In genomic region chr4:27770895-27771294, GRCh38 we compare ENCODE assay signal across 21 cellular contexts.
A peak's percentile ranks its signal among the peaks of the same experiment; 100 is the strongest.
DNase-seq lines count a peak whose midpoint lies in the region; ATAC-seq, FAIRE-seq and TF ChIP-seq lines count a peak whose summit lies in the region.
"Had no signal": no experiment of that assay in that cellular context is flagged by ENCODE, and none has a peak within 500 bp of the region (broad histone marks: within the 10 kb centered on the region; RNA-seq: fewer than 3 reads in every experiment).

No MANE protein-coding gene starts in this region.

- H3K9me2 ChIP-seq in SU-DHL-6 (replicated peaks; ENCODE audit: insufficient read depth, low read length) = no peaks in the 10 kb centered on the region

- no peak for DNase-seq in left lobe of liver (ENCODE audit: low spot score)
- DNase-seq in HTR-8/SVneo (ENCODE audit: insufficient read length, low spot score) = no peak
- DNase-seq in NCI-H2107 (lab: John Stamatoyannopoulos, UW) = no peak
- no peak for DNase-seq in COR-L47 (lab: John Stamatoyannopoulos, UW)
- DNase-seq: CD4-positive, CD25-positive, alpha-beta regulatory T cell; CD8-positive, alpha-beta T cell; DMS 273 treated with DMSO at 0.1 percent for 48 hours; DMS79; EL; GDM1; GOT3 had no signal

- peak; percentile 23 for ATAC-seq in GM18511 (IDR thresholded peaks at IDR 0.05; ENCODE audit: unreplicated experiment)
- peak; percentile 63 for ATAC-seq in left lobe of liver
- ATAC-seq: CD8-positive, alpha-beta T cell had no signal

- H3K27ac ChIP-seq in ACC112 (ENCODE audit: low read depth, low read length) (no peak overlapping the region), SU-DHL-6 (ENCODE audit: low read depth, low read length) (no peak overlapping the region)
- H3K27ac ChIP-seq: BLaER1, C4-2B had no signal

- H4K20me1 ChIP-seq in SU-DHL-6 (ENCODE audit: low read depth, low read length) = no peaks in the 10 kb centered on the region
- H4K20me1 ChIP-seq: BLaER1 had no signal

- no peaks in the 10 kb centered on the region for H3K9me3 ChIP-seq in SU-DHL-6 (ENCODE audit: insufficient read depth, low read length)
- H3K9me3 ChIP-seq: BLaER1, HAP-1 had no signal

- H3K79me2 ChIP-seq in ACC112 (ENCODE audit: control insufficient read depth, insufficient read depth, low read length, unreplicated experiment) (no peaks in the 10 kb centered on the region), SU-DHL-6 (ENCODE audit: insufficient read depth, low read length) (no peaks in the 10 kb centered on the region)

- no peaks in the 10 kb centered on the region for H3K4me1 ChIP-seq in ACC112 (ENCODE audit: control insufficient read depth, insufficient read depth, low read length, unreplicated experiment)
- H3K4me1 ChIP-seq: BLaER1, HAP-1 had no signal

- no peaks in the 10 kb centered on the region for H3K27me3 ChIP-seq in ACC112 (ENCODE audit: insufficient read depth, low read length)
- no peaks in the 10 kb centered on the region for H3K27me3 ChIP-seq in SU-DHL-6 (ENCODE audit: low read length)
- H3K27me3 ChIP-seq: BLaER1 had no signal

- H3K4me2 ChIP-seq in SU-DHL-6 (ENCODE audit: low read depth, low read length, poor library complexity, severe bottlenecking) = peak overlapping the region; percentile 32
- H3K4me2 ChIP-seq: BLaER1 had no signal

- no peak for FAIRE-seq in HTR-8/SVneo (lab: Jason Lieb, UNC)
- FAIRE-seq: D721Med, GM12891, GM18507, H54 had no signal

- H3F3A ChIP-seq in SU-DHL-6 (ENCODE audit: insufficient read depth) = no peaks in the 10 kb centered on the region

- H3K4me3 ChIP-seq in ACC112 (ENCODE audit: low read depth, low read length) = peak overlapping the region; percentile 61
- no peak overlapping the region for H3K4me3 ChIP-seq in SU-DHL-6 (ENCODE audit: insufficient read depth, low read length, poor library complexity, severe bottlenecking)
- H3K4me3 ChIP-seq: BLaER1, HAP-1 had no signal

- H3K36me3 ChIP-seq in ACC112 (ENCODE audit: insufficient read depth, low read length) (no peaks in the 10 kb centered on the region), SU-DHL-6 (ENCODE audit: low read length) (no peaks in the 10 kb centered on the region)
- H3K36me3 ChIP-seq: BLaER1, HAP-1 had no signal

- no peak for TF ChIP-seq CTCF in SU-DHL-6 (IDR thresholded peaks at IDR 0.05; ENCODE audit: insufficient read depth, low read length, poor library complexity, severe bottlenecking)

- H2AFZ ChIP-seq in ACC112 (ENCODE audit: low read length, unreplicated experiment) = peak overlapping the region; percentile 50
- peak overlapping the region; percentile 65 for H2AFZ ChIP-seq in SU-DHL-6 (ENCODE audit: low read depth, low read length, severe bottlenecking)

- no peak overlapping the region for H3K9ac ChIP-seq in SU-DHL-6 (ENCODE audit: low read length)
- H3K9ac ChIP-seq: BLaER1 had no signal
